In the genomic region with DNA sequence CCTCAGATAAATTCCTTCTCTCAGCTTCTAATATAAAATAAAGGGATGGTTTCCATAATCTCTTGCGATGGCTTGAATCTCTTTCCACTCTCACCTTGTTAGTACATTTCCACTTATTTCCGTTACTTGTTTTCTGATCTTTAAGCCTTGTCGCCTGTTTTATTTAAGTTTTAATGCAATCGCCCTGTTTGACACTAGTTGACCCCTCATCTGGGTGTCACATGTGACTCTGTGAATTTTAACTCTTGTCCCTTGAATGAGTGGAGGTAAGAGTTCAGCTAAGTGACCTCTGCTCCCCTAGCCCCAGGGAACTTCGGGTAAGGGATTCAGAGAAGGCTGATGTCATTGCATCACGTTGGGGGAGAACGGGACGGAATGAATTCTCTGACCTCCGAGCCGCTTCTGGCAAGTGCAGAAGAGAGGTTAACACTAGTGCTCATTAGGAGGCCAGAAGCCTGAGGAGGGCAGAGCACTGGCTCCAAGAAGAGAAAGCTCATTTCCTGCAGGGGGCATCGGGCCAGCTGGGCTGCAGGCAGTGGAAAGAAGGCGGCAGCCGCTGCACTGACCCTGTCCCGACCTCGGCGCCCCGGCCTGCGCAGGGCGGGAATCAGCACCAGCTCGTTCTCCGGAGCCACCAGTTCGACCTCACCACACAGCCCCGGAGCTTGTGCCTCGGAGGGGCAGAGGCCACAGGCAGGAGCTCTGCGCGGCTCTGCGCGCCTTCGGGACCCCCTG, we compare ENCODE assay signal across 1 cellular context.
TF ChIP-seq lines count a peak whose summit lies in the region.

No MANE protein-coding gene starts in this region.

TF ChIP-seq in HepG2, 621 proteins besides CTCF, POLR2A, EP300 and RAD21 (continues in another document):
- no peak for TF ChIP-seq ZNF337 (CRISPR knock-in tag; IDR thresholded peaks at IDR 0.05; ENCODE audit: borderline replicate concordance, low read depth)
- TF ChIP-seq, protein P1, sequence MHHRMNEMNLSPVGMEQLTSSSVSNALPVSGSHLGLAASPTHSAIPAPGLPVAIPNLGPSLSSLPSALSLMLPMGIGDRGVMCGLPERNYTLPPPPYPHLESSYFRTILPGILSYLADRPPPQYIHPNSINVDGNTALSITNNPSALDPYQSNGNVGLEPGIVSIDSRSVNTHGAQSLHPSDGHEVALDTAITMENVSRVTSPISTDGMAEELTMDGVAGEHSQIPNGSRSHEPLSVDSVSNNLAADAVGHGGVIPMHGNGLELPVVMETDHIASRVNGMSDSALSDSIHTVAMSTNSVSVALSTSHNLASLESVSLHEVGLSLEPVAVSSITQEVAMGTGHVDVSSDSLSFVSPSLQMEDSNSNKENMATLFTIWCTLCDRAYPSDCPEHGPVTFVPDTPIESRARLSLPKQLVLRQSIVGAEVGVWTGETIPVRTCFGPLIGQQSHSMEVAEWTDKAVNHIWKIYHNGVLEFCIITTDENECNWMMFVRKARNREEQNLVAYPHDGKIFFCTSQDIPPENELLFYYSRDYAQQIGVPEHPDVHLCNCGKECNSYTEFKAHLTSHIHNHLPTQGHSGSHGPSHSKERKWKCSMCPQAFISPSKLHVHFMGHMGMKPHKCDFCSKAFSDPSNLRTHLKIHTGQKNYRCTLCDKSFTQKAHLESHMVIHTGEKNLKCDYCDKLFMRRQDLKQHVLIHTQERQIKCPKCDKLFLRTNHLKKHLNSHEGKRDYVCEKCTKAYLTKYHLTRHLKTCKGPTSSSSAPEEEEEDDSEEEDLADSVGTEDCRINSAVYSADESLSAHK (CRISPR knock-in tag; IDR thresholded peaks at IDR 0.05; ENCODE audit: borderline replicate concordance) = no peak
- TF ChIP-seq ATRX (CRISPR knock-in tag; IDR thresholded peaks at IDR 0.05; ENCODE audit: borderline replicate concordance) = no peak
- no peak for TF ChIP-seq HOXA7 (CRISPR knock-in tag; IDR thresholded peaks at IDR 0.05)
- TF ChIP-seq, protein P2, sequence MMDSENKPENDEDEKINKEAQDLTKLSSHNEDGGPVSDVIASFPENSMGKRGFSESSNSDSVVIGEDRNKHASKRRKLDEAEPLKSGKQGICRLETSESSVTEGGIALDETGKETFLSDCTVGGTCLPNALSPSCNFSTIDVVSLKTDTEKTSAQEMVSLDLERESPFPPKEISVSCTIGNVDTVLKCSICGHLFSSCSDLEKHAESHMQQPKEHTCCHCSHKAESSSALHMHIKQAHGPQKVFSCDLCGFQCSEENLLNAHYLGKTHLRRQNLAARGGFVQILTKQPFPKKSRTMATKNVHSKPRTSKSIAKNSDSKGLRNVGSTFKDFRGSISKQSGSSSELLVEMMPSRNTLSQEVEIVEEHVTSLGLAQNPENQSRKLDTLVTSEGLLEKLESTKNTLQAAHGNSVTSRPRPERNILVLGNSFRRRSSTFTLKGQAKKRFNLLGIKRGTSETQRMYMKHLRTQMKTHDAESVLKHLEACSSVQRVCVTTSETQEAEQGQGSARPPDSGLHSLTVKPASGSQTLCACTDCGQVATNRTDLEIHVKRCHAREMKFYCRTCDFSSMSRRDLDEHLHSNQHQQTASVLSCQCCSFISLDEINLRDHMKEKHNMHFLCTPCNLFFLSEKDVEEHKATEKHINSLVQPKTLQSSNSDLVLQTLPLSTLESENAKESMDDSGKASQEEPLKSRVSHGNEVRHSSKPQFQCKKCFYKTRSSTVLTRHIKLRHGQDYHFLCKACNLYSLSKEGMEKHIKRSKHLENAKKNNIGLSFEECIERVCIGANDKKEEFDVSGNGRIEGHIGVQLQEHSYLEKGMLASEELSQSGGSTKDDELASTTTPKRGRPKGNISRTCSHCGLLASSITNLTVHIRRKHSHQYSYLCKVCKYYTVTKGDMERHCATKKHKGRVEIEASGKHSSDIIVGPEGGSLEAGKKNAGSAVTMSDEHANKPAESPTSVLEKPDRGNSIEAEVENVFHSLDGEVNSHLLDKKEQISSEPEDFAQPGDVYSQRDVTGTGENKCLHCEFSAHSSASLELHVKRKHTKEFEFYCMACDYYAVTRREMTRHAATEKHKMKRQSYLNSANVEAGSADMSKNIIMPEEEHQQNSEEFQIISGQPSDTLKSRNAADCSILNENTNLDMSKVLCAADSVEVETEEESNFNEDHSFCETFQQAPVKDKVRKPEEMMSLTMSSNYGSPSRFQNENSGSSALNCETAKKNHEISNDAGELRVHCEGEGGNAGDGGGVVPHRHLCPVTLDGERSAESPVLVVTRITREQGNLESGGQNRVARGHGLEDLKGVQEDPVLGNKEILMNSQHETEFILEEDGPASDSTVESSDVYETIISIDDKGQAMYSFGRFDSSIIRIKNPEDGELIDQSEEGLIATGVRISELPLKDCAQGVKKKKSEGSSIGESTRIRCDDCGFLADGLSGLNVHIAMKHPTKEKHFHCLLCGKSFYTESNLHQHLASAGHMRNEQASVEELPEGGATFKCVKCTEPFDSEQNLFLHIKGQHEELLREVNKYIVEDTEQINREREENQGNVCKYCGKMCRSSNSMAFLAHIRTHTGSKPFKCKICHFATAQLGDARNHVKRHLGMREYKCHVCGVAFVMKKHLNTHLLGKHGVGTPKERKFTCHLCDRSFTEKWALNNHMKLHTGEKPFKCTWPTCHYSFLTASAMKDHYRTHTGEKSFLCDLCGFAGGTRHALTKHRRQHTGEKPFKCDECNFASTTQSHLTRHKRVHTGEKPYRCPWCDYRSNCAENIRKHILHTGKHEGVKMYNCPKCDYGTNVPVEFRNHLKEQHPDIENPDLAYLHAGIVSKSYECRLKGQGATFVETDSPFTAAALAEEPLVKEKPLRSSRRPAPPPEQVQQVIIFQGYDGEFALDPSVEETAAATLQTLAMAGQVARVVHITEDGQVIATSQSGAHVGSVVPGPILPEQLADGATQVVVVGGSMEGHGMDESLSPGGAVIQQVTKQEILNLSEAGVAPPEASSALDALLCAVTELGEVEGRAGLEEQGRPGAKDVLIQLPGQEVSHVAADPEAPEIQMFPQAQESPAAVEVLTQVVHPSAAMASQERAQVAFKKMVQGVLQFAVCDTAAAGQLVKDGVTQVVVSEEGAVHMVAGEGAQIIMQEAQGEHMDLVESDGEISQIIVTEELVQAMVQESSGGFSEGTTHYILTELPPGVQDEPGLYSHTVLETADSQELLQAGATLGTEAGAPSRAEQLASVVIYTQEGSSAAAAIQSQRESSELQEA (CRISPR knock-in tag; IDR thresholded peaks at IDR 0.05; ENCODE audit: not compliant biosample characterization) = peak; percentile 89
- TF ChIP-seq ISX (CRISPR knock-in tag; conservative IDR thresholded peaks at IDR 0.05) = no peak
- peak; percentile 19; the same call in 1 of the 2 replicates for TF ChIP-seq KLF11 (CRISPR knock-in tag; IDR thresholded peaks at IDR 0.05)
- no peak for TF ChIP-seq TARDBP (CRISPR knock-in tag; IDR thresholded peaks at IDR 0.05)
- TF ChIP-seq, protein P3, sequence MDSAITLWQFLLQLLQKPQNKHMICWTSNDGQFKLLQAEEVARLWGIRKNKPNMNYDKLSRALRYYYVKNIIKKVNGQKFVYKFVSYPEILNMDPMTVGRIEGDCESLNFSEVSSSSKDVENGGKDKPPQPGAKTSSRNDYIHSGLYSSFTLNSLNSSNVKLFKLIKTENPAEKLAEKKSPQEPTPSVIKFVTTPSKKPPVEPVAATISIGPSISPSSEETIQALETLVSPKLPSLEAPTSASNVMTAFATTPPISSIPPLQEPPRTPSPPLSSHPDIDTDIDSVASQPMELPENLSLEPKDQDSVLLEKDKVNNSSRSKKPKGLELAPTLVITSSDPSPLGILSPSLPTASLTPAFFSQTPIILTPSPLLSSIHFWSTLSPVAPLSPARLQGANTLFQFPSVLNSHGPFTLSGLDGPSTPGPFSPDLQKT (CRISPR knock-in tag; IDR thresholded peaks at IDR 0.05; ENCODE audit: borderline replicate concordance) = no peak
- TF ChIP-seq, protein P4, sequence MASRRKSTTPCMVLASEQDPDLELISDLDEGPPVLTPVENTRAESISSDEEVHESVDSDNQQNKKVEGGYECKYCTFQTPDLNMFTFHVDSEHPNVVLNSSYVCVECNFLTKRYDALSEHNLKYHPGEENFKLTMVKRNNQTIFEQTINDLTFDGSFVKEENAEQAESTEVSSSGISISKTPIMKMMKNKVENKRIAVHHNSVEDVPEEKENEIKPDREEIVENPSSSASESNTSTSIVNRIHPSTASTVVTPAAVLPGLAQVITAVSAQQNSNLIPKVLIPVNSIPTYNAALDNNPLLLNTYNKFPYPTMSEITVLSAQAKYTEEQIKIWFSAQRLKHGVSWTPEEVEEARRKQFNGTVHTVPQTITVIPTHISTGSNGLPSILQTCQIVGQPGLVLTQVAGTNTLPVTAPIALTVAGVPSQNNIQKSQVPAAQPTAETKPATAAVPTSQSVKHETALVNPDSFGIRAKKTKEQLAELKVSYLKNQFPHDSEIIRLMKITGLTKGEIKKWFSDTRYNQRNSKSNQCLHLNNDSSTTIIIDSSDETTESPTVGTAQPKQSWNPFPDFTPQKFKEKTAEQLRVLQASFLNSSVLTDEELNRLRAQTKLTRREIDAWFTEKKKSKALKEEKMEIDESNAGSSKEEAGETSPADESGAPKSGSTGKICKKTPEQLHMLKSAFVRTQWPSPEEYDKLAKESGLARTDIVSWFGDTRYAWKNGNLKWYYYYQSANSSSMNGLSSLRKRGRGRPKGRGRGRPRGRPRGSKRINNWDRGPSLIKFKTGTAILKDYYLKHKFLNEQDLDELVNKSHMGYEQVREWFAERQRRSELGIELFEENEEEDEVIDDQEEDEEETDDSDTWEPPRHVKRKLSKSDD (CRISPR knock-in tag; IDR thresholded peaks at IDR 0.05; ENCODE audit: low read depth) = no peak
- no peak for TF ChIP-seq CHD4 (IDR thresholded peaks at IDR 0.05; ENCODE audit: borderline replicate concordance, low read length)
- TF ChIP-seq ZNF570 (CRISPR knock-in tag; IDR thresholded peaks at IDR 0.05; ENCODE audit: borderline replicate concordance) = no peak; the same call in 1 of the 2 replicates
- no peak for TF ChIP-seq MAFF (IDR thresholded peaks at IDR 0.05; ENCODE audit: low read depth, low read length)
- TF ChIP-seq ZSCAN20 (CRISPR knock-in tag; IDR thresholded peaks at IDR 0.05; ENCODE audit: borderline replicate concordance) = no peak
- no peak; the same call in 1 of the 2 replicates for TF ChIP-seq PHF20 (CRISPR knock-in tag; IDR thresholded peaks at IDR 0.05)
- no peak; the same call in 1 of the 2 replicates for TF ChIP-seq FOXC1 (CRISPR knock-in tag; IDR thresholded peaks at IDR 0.05; ENCODE audit: borderline replicate concordance)
- no peak for TF ChIP-seq ZSCAN29 (CRISPR knock-in tag; conservative IDR thresholded peaks at IDR 0.05)
- peak; percentile 5; the same call in 1 of the 2 replicates for TF ChIP-seq ZKSCAN5 (CRISPR knock-in tag; IDR thresholded peaks at IDR 0.05)
- TF ChIP-seq, protein P5, sequence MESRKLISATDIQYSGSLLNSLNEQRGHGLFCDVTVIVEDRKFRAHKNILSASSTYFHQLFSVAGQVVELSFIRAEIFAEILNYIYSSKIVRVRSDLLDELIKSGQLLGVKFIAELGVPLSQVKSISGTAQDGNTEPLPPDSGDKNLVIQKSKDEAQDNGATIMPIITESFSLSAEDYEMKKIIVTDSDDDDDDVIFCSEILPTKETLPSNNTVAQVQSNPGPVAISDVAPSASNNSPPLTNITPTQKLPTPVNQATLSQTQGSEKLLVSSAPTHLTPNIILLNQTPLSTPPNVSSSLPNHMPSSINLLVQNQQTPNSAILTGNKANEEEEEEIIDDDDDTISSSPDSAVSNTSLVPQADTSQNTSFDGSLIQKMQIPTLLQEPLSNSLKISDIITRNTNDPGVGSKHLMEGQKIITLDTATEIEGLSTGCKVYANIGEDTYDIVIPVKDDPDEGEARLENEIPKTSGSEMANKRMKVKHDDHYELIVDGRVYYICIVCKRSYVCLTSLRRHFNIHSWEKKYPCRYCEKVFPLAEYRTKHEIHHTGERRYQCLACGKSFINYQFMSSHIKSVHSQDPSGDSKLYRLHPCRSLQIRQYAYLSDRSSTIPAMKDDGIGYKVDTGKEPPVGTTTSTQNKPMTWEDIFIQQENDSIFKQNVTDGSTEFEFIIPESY (CRISPR knock-in tag; IDR thresholded peaks at IDR 0.05) = no peak
- TF ChIP-seq ZFX (CRISPR knock-in tag; IDR thresholded peaks at IDR 0.05; ENCODE audit: low read depth) = peak; percentile 66; the same call in 1 of the 2 replicates
- no peak for TF ChIP-seq EED (CRISPR knock-in tag; IDR thresholded peaks at IDR 0.05)
- TF ChIP-seq ZNF775 (CRISPR knock-in tag; IDR thresholded peaks at IDR 0.05; ENCODE audit: borderline replicate concordance) = no peak
- TF ChIP-seq ZNF274 (CRISPR knock-in tag; IDR thresholded peaks at IDR 0.05) = no peak
- no peak for TF ChIP-seq ZNF256 (CRISPR knock-in tag; conservative IDR thresholded peaks at IDR 0.05)
- TF ChIP-seq ZNF713 (CRISPR knock-in tag; IDR thresholded peaks at IDR 0.05) = no peak
- TF ChIP-seq SMC3 (IDR thresholded peaks at IDR 0.05; ENCODE audit: low read length) = no peak
- no peak for TF ChIP-seq NPAS2 (CRISPR knock-in tag; IDR thresholded peaks at IDR 0.05; ENCODE audit: borderline replicate concordance)
- peak; percentile 45 for TF ChIP-seq IRF2 (CRISPR knock-in tag; IDR thresholded peaks at IDR 0.05)
- TF ChIP-seq ZFAT (CRISPR knock-in tag; conservative IDR thresholded peaks at IDR 0.05) = no peak
- no peak for TF ChIP-seq ZNF101 (CRISPR knock-in tag; IDR thresholded peaks at IDR 0.05; ENCODE audit: borderline replicate concordance, low read depth)
- no peak for TF ChIP-seq RBM22 (optimal IDR thresholded peaks at IDR 0.05; ENCODE audit: low read length)
- TF ChIP-seq KDM6A (CRISPR knock-in tag; IDR thresholded peaks at IDR 0.05; ENCODE audit: low read depth) = no peak
- TF ChIP-seq ZNF180 (CRISPR knock-in tag; IDR thresholded peaks at IDR 0.05; ENCODE audit: borderline replicate concordance, low read depth) = no peak
- no peak for TF ChIP-seq CBFB (CRISPR knock-in tag; IDR thresholded peaks at IDR 0.05)
- TF ChIP-seq, protein P6, sequence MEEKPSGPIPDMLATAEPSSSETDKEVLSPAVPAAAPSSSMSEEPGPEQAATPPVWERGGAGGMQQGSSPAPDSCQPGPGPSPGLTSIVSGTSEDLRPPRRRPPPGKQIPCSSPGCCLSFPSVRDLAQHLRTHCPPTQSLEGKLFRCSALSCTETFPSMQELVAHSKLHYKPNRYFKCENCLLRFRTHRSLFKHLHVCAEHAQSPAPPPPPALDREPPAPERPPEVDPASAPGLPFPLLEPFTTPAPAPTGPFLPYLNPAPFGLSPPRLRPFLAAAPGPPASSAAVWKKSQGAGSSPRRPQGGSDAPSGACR (CRISPR knock-in tag; IDR thresholded peaks at IDR 0.05) = 0 out of 2 replicates have a peak, but pooled peaks have one; percentile 12
